In the genomic region with DNA sequence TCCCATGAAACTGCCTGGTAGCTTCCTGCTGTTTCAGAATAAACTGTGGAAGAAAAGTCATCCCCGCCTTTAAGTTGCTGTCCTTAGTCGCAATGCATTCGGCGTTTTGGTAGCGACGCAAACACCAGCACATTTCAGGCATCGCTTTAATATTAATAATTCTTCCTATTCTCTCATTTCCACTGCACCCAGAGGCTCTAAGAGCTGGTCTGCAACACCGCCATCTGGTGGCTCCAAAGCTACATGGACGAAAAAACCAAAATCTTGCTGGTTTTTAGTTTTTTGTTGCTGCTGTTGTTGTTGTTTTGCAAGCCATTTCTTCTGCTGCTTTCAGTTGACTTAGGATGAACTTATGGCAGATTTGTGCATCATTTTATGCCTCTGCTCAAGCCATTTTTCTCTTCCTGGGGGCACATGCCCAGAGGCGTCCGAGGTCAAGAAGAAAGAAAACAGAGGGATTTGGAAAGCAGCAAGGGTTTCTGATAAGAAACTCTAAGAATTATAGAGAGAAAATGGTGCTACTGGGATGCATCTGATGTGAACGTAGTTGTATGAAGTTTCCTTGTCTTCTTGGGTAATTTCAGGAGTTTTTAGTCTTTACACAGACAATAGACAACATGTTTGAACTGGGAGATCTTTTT, we compare ENCODE assay signal across 8 cellular contexts.
DNase-seq lines count a peak whose midpoint lies in the region; ATAC-seq and FAIRE-seq lines count a peak whose summit lies in the region.

No MANE protein-coding gene starts in this region.

- DNase-seq in C1 segment of cervical spinal cord (lab: John Stamatoyannopoulos, UW) (peak in 9 of 14 donors; percentile 1 to 44 (median 13)), GM19239 (ENCODE audit: insufficient read length, low spot score) (peak; percentile 7), NCI-H2227 (lab: John Stamatoyannopoulos, UW; ENCODE audit: unreplicated experiment) (peak; percentile 45), astrocyte of the hippocampus (ENCODE audit: low read depth, low spot score) (peak; percentile 61), islet precursor cell (peak; percentile 56), superior temporal gyrus (ENCODE audit: extremely low spot score) (peak; percentile 83)

- ATAC-seq in HG03095 (IDR thresholded peaks at IDR 0.05; ENCODE audit: unreplicated experiment) = no peak
- no peak for ATAC-seq in GM19463 (IDR thresholded peaks at IDR 0.05; ENCODE audit: unreplicated experiment)

- FAIRE-seq in GM19239 (lab: Jason Lieb, UNC) = peak; percentile 86

Comparison
In these comparisons a context has a peak if more than half of its experiments do, and no peak if none do; other contexts are left out.
1. DNase-seq: peak in every context shown above with its lines; median percentile 83 in superior temporal gyrus; 61 in astrocyte of the hippocampus; 56 in islet precursor cell; 45 in NCI-H2227; 13 in C1 segment of cervical spinal cord; 7 in GM19239.